ENCODE assay signal across 8 cellular contexts in the genomic region with DNA sequence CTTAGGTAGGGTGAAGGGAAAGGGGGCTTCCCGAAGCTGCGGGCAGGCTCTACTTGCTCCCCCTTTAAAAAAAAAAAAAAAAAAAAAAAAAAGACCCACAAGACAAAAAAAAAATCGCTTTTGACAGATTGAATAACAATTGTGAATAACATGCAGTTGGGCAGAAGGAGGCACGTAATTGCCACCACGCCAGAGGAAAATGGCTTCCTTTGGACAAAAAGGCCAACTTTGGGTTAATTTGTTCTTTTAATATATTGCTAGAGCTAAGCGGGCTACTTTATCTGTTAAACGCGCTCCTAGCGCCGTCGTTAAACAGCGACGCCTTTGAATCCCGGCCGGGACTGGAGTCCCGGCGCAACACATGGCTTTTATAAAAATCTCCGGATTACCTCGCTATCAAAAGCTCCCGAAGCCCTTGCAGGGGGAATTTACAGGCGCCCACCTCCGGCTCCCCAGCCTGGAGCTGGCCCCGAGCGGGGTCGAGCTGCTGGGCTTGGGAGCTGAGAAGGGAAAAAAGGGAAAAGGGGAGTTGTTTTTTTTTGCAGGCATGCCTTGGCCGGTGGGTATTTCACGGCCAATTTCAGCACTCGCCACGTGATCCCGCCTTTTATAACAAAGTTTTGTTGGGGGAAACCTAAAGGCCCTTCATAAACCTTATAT. TPM values are rescaled to one million over a fixed set of nuclear protein-coding genes. Genes with fewer than 3 reads are reported as not detected.
A peak's percentile ranks its signal among the peaks of the same experiment; 100 is the strongest.
DNase-seq lines count a peak whose midpoint lies in the region; ATAC-seq and TF ChIP-seq lines count a peak whose summit lies in the region.

No MANE protein-coding gene starts in this region.

- peaks cover 100% of the 10 kb centered on the region for H3K27me3 Mint-ChIP-seq in WTC11 (ENCODE audit: low read depth)

- ATAC-seq in heart left ventricle: no peak
- ATAC-seq in left cardiac atrium: no peak
- ATAC-seq in WTC11: no peak
- no peak for ATAC-seq in left lung
- no peak for ATAC-seq in upper lobe of right lung
- ATAC-seq in GM21529 (IDR thresholded peaks at IDR 0.05; ENCODE audit: unreplicated experiment): no peak
- ATAC-seq in HG03439 (IDR thresholded peaks at IDR 0.05; ENCODE audit: unreplicated experiment): no peak

- intact Hi-C loops in heart left ventricle (cut with DNase I): no loop called here
- intact Hi-C loops in left cardiac atrium (cut with DNase I): no loop called here
- intact Hi-C loops in left lung (cut with DNase I): no loop called here
- intact Hi-C loops in upper lobe of right lung (cut with DNase I): no loop called here

- H3K4me3 Mint-ChIP-seq in WTC11: peak overlapping the region; percentile 40

- no peak overlapping the region for H3K27ac Mint-ChIP-seq in WTC11

- POLR2A ChIA-PET in WTC11 (lab: Charles Lee): interaction anchor here (0.6 kb wide), 1 partner anchor 227 kb away, joined by 4 read pairs; no protein-coding TSS in a partner anchor

- H3K27ac ChIP-seq in heart left ventricle (peak overlapping the region in 1 of 12 donors; percentile 91), left lung (no peak overlapping the region), upper lobe of right lung (no peak overlapping the region)

- DNase-seq in heart left ventricle (no peak), left cardiac atrium (no peak), WTC11 (ENCODE audit: low spot score) (no peak), left lung (peak; percentile 24 to 34), upper lobe of right lung (peak; percentile 42), NCI-H2029 treated with DMSO at 0.1 percent for 48 hours (lab: John Stamatoyannopoulos, UW) (no peak)

- WGBS in heart left ventricle, 4 donors: 3 to 4% (median 4%) methylated on average over 30 of the region's 30 CpGs

- H3K9me3 ChIP-seq in heart left ventricle (no peaks in the 10 kb centered on the region), left lung (no peaks in the 10 kb centered on the region), upper lobe of right lung (no peaks in the 10 kb centered on the region)

- TF ChIP-seq CTCF in heart left ventricle (IDR thresholded peaks at IDR 0.05) (no peak), WTC11 (IDR thresholded peaks at IDR 0.05) (no peak), left lung (IDR thresholded peaks at IDR 0.05) (no peak), upper lobe of right lung (IDR thresholded peaks at IDR 0.05) (no peak)

- CTCF ChIA-PET in WTC11 (lab: Charles Lee): interaction anchor here (0.6 to 1.7 kb wide), 4 partner anchors 12 to 465 kb away, joined by 3 to 5 read pairs (median 4); partner anchors contain the start of gene HOXA5

- H3K4me3 ChIP-seq in heart left ventricle (peak overlapping the region; percentile 19 to 58 (median 36)), left lung (peak overlapping the region in 1 of 2 donors; percentile 31), upper lobe of right lung (peak overlapping the region; percentile 31)

- peaks cover 84 to 100% (median 100%) of the 10 kb centered on the region in 9 donors for H3K27me3 ChIP-seq in heart left ventricle
- H3K27me3 ChIP-seq in left lung: peaks cover 99 to 100% of the 10 kb centered on the region in 2 donors
- H3K27me3 ChIP-seq in upper lobe of right lung: peaks cover 100% of the 10 kb centered on the region

- no peak for TF ChIP-seq POLR2A in heart left ventricle (IDR thresholded peaks at IDR 0.05)

- H3K4me1 Mint-ChIP-seq in WTC11: peaks cover 55% of the 10 kb centered on the region

- H3K4me1 ChIP-seq in heart left ventricle (peaks cover 4 to 56% (median 36%) of the 10 kb centered on the region in 12 donors), left lung (peaks cover 12 to 55% of the 10 kb centered on the region in 2 donors), upper lobe of right lung (peaks cover 36% of the 10 kb centered on the region)

- H3K36me3 Mint-ChIP-seq in WTC11: 0 out of 2 replicates have a peak, but pooled peaks cover 3% of the 10 kb centered on the region

- H3K36me3 ChIP-seq in heart left ventricle (no peaks in the 10 kb centered on the region), left lung (no peaks in the 10 kb centered on the region), upper lobe of right lung (no peaks in the 10 kb centered on the region)

- H3K9me3 Mint-ChIP-seq in WTC11: no peaks in the 10 kb centered on the region

TF ChIP-seq in WTC11, 78 proteins besides CTCF, POLR2A, EP300 and RAD21:
- TF ChIP-seq, protein P1, sequence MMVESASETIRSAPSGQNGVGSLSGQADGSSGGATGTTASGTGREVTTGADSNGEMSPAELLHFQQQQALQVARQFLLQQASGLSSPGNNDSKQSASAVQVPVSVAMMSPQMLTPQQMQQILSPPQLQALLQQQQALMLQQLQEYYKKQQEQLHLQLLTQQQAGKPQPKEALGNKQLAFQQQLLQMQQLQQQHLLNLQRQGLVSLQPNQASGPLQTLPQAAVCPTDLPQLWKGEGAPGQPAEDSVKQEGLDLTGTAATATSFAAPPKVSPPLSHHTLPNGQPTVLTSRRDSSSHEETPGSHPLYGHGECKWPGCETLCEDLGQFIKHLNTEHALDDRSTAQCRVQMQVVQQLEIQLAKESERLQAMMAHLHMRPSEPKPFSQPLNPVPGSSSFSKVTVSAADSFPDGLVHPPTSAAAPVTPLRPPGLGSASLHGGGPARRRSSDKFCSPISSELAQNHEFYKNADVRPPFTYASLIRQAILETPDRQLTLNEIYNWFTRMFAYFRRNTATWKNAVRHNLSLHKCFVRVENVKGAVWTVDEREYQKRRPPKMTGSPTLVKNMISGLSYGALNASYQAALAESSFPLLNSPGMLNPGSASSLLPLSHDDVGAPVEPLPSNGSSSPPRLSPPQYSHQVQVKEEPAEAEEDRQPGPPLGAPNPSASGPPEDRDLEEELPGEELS (CRISPR knock-in tag; IDR thresholded peaks at IDR 0.05): no peak
- TF ChIP-seq ZNF219 (CRISPR knock-in tag; IDR thresholded peaks at IDR 0.05; ENCODE audit: borderline replicate concordance): no peak
- no peak for TF ChIP-seq CREB1 (CRISPR knock-in tag; IDR thresholded peaks at IDR 0.05)
- TF ChIP-seq ZNF138 (CRISPR knock-in tag; conservative IDR thresholded peaks at IDR 0.05): no peak
- TF ChIP-seq MYBL2 (CRISPR knock-in tag; IDR thresholded peaks at IDR 0.05): no peak
- TF ChIP-seq ZNF416 (CRISPR knock-in tag; IDR thresholded peaks at IDR 0.05): no peak
- TF ChIP-seq, protein P2, sequence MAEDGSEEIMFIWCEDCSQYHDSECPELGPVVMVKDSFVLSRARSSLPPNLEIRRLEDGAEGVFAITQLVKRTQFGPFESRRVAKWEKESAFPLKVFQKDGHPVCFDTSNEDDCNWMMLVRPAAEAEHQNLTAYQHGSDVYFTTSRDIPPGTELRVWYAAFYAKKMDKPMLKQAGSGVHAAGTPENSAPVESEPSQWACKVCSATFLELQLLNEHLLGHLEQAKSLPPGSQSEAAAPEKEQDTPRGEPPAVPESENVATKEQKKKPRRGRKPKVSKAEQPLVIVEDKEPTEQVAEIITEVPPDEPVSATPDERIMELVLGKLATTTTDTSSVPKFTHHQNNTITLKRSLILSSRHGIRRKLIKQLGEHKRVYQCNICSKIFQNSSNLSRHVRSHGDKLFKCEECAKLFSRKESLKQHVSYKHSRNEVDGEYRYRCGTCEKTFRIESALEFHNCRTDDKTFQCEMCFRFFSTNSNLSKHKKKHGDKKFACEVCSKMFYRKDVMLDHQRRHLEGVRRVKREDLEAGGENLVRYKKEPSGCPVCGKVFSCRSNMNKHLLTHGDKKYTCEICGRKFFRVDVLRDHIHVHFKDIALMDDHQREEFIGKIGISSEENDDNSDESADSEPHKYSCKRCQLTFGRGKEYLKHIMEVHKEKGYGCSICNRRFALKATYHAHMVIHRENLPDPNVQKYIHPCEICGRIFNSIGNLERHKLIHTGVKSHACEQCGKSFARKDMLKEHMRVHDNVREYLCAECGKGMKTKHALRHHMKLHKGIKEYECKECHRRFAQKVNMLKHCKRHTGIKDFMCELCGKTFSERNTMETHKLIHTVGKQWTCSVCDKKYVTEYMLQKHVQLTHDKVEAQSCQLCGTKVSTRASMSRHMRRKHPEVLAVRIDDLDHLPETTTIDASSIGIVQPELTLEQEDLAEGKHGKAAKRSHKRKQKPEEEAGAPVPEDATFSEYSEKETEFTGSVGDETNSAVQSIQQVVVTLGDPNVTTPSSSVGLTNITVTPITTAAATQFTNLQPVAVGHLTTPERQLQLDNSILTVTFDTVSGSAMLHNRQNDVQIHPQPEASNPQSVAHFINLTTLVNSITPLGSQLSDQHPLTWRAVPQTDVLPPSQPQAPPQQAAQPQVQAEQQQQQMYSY (CRISPR knock-in tag; IDR thresholded peaks at IDR 0.05): no peak
- TF ChIP-seq TCF7 (CRISPR knock-in tag; IDR thresholded peaks at IDR 0.05; ENCODE audit: low read depth): no peak
- TF ChIP-seq ETV6 (CRISPR knock-in tag; IDR thresholded peaks at IDR 0.05): no peak
- TF ChIP-seq, protein P3, sequence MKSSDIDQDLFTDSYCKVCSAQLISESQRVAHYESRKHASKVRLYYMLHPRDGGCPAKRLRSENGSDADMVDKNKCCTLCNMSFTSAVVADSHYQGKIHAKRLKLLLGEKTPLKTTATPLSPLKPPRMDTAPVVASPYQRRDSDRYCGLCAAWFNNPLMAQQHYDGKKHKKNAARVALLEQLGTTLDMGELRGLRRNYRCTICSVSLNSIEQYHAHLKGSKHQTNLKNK (CRISPR knock-in tag; IDR thresholded peaks at IDR 0.05): no peak

RNA-seq across cellular contexts. Expression of gene HOXA11, which starts 1.2 kb away (rescaled TPM):
- not detected for total RNA-seq in heart left ventricle
- not detected for polyA plus RNA-seq in heart left ventricle
- not detected for total RNA-seq in left cardiac atrium
- not detected in 3 replicates for total RNA-seq in WTC11 (2021)
- total RNA-seq in left lung: under 1 TPM in 1 of 2 donors, not detected in 1; 0.10 TPM
- total RNA-seq in upper lobe of right lung: not detected

RNA-seq across cellular contexts. Expression of gene HOXA10, which starts 9.7 kb away (rescaled TPM):
- total RNA-seq in heart left ventricle (under 1 TPM in 2 of 9 donors, not detected in 7; 0.18 to 0.36 TPM), left cardiac atrium (under 1 TPM; 0.10 to 0.21 TPM), WTC11 (2021) (0.07 TPM in 1 of 3 replicates, not detected in the others), left lung (under 1 TPM; 0.42 to 0.55 TPM), upper lobe of right lung (0.38 TPM)
- polyA plus RNA-seq in heart left ventricle: under 1 TPM in 1 of 2 donors, not detected in 1; 0.06 TPM

RNA-seq across cellular contexts. Expression of gene HOXA13, which starts 16.1 kb away (rescaled TPM):
- total RNA-seq in heart left ventricle (not detected), left cardiac atrium (not detected), WTC11 (2021) (not detected in 3 replicates), left lung (not detected), upper lobe of right lung (not detected)
- polyA plus RNA-seq in heart left ventricle: not detected

RNA-seq across cellular contexts. Expression of gene HOXA9, which starts 18.5 kb away (rescaled TPM):
- total RNA-seq in heart left ventricle: under 1 TPM in 1 of 9 donors, not detected in 8; 0.29 TPM
- not detected for polyA plus RNA-seq in heart left ventricle
- not detected for total RNA-seq in left cardiac atrium
- not detected in 3 replicates for total RNA-seq in WTC11 (2021)
- 1 to 10 TPM in 1 of 2 donors, under 1 TPM in 1; 0.73 to 1.4 TPM for total RNA-seq in left lung
- total RNA-seq in upper lobe of right lung: 1.2 TPM

RNA-seq across cellular contexts. Expression of gene HOXA7, which starts 27.3 kb away (rescaled TPM):
- total RNA-seq in heart left ventricle (under 1 TPM in 1 of 9 donors, not detected in 8; 0.29 TPM), left cardiac atrium (under 1 TPM; 0.12 to 0.39 TPM), WTC11 (2021) (not detected in 3 replicates), left lung (1 to 10 TPM; 1.3 to 2.2 TPM), upper lobe of right lung (2.9 TPM)
- polyA plus RNA-seq in heart left ventricle: not detected

Comparison
In these comparisons a context has a peak if more than half of its experiments do, and no peak if none do; other contexts are left out.
1. DNase-seq: peak in left lung (2 of 2) and upper lobe of right lung (single experiment); none in heart left ventricle (0 of 5), left cardiac atrium (single experiment), WTC11 (single experiment) and NCI-H2029 treated with DMSO at 0.1 percent for 48 hours (single experiment).